Comparison of ENCODE assay signal across 13 cellular contexts in the genomic region with DNA sequence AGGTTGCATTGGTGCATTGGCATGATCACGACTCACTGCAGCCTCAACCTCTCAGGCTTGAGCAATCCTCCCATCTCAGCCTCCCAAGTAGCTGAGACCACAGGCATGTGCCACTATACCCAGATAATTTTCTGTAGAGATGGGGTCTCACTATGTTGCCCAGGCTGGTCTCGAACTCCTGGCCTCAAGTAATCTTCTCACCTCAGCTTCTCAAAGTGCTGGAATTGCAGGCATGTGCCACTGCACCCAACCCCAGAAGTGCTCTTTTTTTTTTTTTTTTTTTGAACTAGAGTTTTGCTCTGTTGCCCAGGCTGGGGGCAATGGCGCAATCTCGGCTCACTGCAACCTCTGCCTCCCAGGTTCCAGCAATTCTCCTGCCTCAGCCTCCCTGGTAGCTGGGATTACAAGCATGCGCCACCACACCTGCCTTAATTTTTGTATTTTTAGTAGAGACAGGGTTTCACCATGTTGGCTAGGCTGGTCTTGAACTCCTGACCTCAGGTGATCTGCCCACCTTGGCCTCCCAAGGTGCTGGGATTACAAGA. TPM values are rescaled to one million over a fixed set of nuclear protein-coding genes. Genes with fewer than 3 reads are reported as not detected.
"Had no signal": no experiment of that assay in that cellular context is flagged by ENCODE, and none has a peak within 500 bp of the region (broad histone marks: within the 10 kb centered on the region; RNA-seq: fewer than 3 reads in every experiment).

No MANE protein-coding gene starts in this region.

RNA-seq across cellular contexts. Expression of a gene that starts 8.7 kb away (rescaled TPM):
- total RNA-seq: naive thymus-derived CD4-positive, alpha-beta T cell; natural killer cell; occipital lobe; osteoblast; ovary; renal cortical epithelial cell; smooth muscle cell; spleen; temporal lobe; thoracic aorta; upper lobe of left lung; ureter; vagina had no signal
